ENCODE assay signal across 31 cellular contexts in genomic region chr11:125762445-125762844, GRCh38. TPM values are rescaled to one million over a fixed set of nuclear protein-coding genes. Genes with fewer than 3 reads are reported as not detected.
"Had no signal": no experiment of that assay in that cellular context is flagged by ENCODE, and none has a peak within 500 bp of the region (broad histone marks: within the 10 kb centered on the region; RNA-seq: fewer than 3 reads in every experiment).

No MANE protein-coding gene starts in this region.

- H3K4me1 ChIP-seq: stomach, suprapubic skin, testis, tibial artery, tibial nerve, transverse colon, upper lobe of right lung, uterus, vagina had no signal

- H3K27me3 ChIP-seq: stomach, suprapubic skin, testis, thyroid gland, tibial artery, tibial nerve, transverse colon, upper lobe of left lung, upper lobe of right lung, uterus, vagina had no signal

- H3K4me3 ChIP-seq: stomach, suprapubic skin, testis, thoracic aorta, thyroid gland, tibial artery, tibial nerve, transverse colon, upper lobe of left lung, upper lobe of right lung, uterus, vagina had no signal

- H3K9me3 ChIP-seq: suprapubic skin, testis, thoracic aorta, thyroid gland, transverse colon, upper lobe of left lung, upper lobe of right lung, vagina had no signal

- H3K36me3 ChIP-seq: stomach, suprapubic skin, thoracic aorta, thyroid gland, tibial artery, tibial nerve, transverse colon, upper lobe of left lung, upper lobe of right lung, uterus, vagina had no signal

- FAIRE-seq: urothelium cell line had no signal

- DNase-seq: stimulated activated CD4-positive, alpha-beta T cell treated with anti-CD3 and anti-CD28 coated beads, Interleukin-2, amount 100 ng/mL, for 48 hours; stimulated activated CD4-positive, alpha-beta T cell treated with anti-CD3 and anti-CD28 coated beads, Interleukin-4, amount 100 ng/mL, for 1 hour; stimulated activated CD4-positive, alpha-beta T cell treated with anti-CD3 and anti-CD28 coated beads, Interleukin-4, amount 100 ng/mL, for 24 hours; stimulated activated CD4-positive, alpha-beta T cell treated with anti-CD3 and anti-CD28 coated beads, Interleukin-4, amount 100 ng/mL, for 4 hours; stimulated activated CD8-positive, alpha-beta memory T cell treated with anti-CD3 and anti-CD28 coated beads, Interleukin-4, amount 100 ng/mL, for 48 hours; stimulated activated naive B cell treated with anti-CD40 and anti-IgM and Interleukin-4, amounts not matched to agents 10 μg/mL and 1 μg/mL and 100 μg/mL, for 72 hours; stimulated activated naive CD4-positive, alpha-beta T cell; stimulated activated naive CD4-positive, alpha-beta T cell treated with Interleukin-2 at 50 U/mL for 16 hours; stimulated activated naive CD8-positive, alpha-beta T cell treated with anti-CD3 and anti-CD28 coated beads, Interleukin-15, amount 100 ng/mL, for 72 hours; stimulated activated naive CD8-positive, alpha-beta T cell treated with anti-CD3 and anti-CD28 coated beads, Interleukin-15, Interleukin-2, amounts not matched to agents 100 U/mL and 50 U/mL, for 24 hours; stomach; substantia nigra; testis; thyroid gland; tibial artery; transverse colon; upper lobe of left lung; upper lobe of right lung; uterus had no signal

- H3K27ac ChIP-seq: stomach, suprapubic skin, testis, thoracic aorta, thyroid gland, tibial artery, tibial nerve, transverse colon, upper lobe of left lung, upper lobe of right lung, uterus, vagina had no signal

- ATAC-seq: stimulated activated effector memory CD8-positive, alpha-beta T cell treated with anti-CD3 and anti-CD28 coated beads, Interleukin-12 subunit alpha, Interleukin-12 subunit beta, amount 100 ng/mL, for 72 hours; stimulated activated memory B cell treated with anti-CD40 and anti-IgM and Interleukin-4, amounts not matched to agents 10 μg/mL and 1 μg/mL and 100 μg/mL, for 72 hours; stimulated activated naive B cell treated with anti-CD40 and anti-IgM and Interleukin-4, amounts not matched to agents 10 μg/mL and 1 μg/mL and 100 μg/mL, for 72 hours; stimulated activated naive CD8-positive, alpha-beta T cell treated with anti-CD3 and anti-CD28 coated beads, Interleukin-15, amount 100 ng/mL, for 72 hours; stimulated activated naive CD8-positive, alpha-beta T cell treated with anti-CD3 and anti-CD28 coated beads, Interleukin-15, Interleukin-2, amounts not matched to agents 100 U/mL and 50 U/mL, for 24 hours; upper lobe of right lung had no signal

RNA-seq across cellular contexts. Expression of gene PATE2, which starts 16.2 kb away (rescaled TPM):
- total RNA-seq: stomach, subcutaneous adipose tissue, suprapubic skin, thyroid gland, tibial nerve, transverse colon, upper lobe of left lung, upper lobe of right lung, vagina had no signal
- polyA plus RNA-seq: stomach, urinary bladder had no signal

RNA-seq across cellular contexts. Expression of gene PATE1, which starts 16.4 kb away (rescaled TPM):
- total RNA-seq: stomach, subcutaneous adipose tissue, suprapubic skin, temporal lobe, testis, thoracic aorta, thyroid gland, tibial nerve, transverse colon, upper lobe of left lung, upper lobe of right lung, ureter, urinary bladder, uterus, vagina had no signal
- polyA plus RNA-seq: stomach, urinary bladder had no signal

RNA-seq across cellular contexts. Expression of gene PATE3, which starts 25.5 kb away (rescaled TPM):
- total RNA-seq: stomach, subcutaneous adipose tissue, suprapubic skin, temporal lobe, testis, thoracic aorta, thyroid gland, tibial nerve, transverse colon, upper lobe of left lung, upper lobe of right lung, ureter, urinary bladder, uterus, vagina had no signal
- polyA plus RNA-seq: stomach, thymus, urinary bladder had no signal
